In genomic region chr17:1455748-1456599, GRCh38 we compare ENCODE assay signal across 8 cellular contexts. TPM values are rescaled to one million over a fixed set of nuclear protein-coding genes. Genes with fewer than 3 reads are reported as not detected.
DNase-seq lines count a peak whose midpoint lies in the region; ATAC-seq and TF ChIP-seq lines count a peak whose summit lies in the region.

Gene CRK (minus strand): TSS chr17:1456232. CDS start chr17:1456117, 115 bp downstream.

- H3K27me3 ChIP-seq in ACC112 (ENCODE audit: insufficient read depth, low read length) = no peaks in the 10 kb centered on the region
- H3K27me3 ChIP-seq in WERI-Rb-1 (ENCODE audit: insufficient read depth, low read depth, severe bottlenecking) = no peaks in the 10 kb centered on the region
- H3K27me3 ChIP-seq in breast epithelium = no peaks in the 10 kb centered on the region
- no peaks in the 10 kb centered on the region for H3K27me3 ChIP-seq in skeletal muscle tissue (ENCODE audit: control insufficient read depth in 3 of 3, insufficient read depth in 3 of 3, low read length in 3 of 3)

- intact Hi-C loops in breast epithelium (cut with DNase I; ENCODE audit: low total_unique reads) = no loop called here

- H3K79me2 ChIP-seq in ACC112 (ENCODE audit: control insufficient read depth, insufficient read depth, low read length, unreplicated experiment) = peaks cover 48% of the 10 kb centered on the region

- H3K9me3 ChIP-seq in WERI-Rb-1 (ENCODE audit: severe bottlenecking) (no peaks in the 10 kb centered on the region), breast epithelium (no peaks in the 10 kb centered on the region), iPS-18c (ENCODE audit: control insufficient read depth, insufficient read depth, low read length) (no peaks in the 10 kb centered on the region), skeletal muscle tissue (ENCODE audit: control insufficient read depth in 3 of 3, low read length in 3 of 3) (no peaks in the 10 kb centered on the region)

- TF ChIP-seq CTCF in WERI-Rb-1 (IDR thresholded peaks at IDR 0.05; ENCODE audit: low read depth, low read length) = no peak
- no peak for TF ChIP-seq CTCF in breast epithelium (IDR thresholded peaks at IDR 0.05)

- H3K36me3 ChIP-seq in ACC112 (ENCODE audit: insufficient read depth, low read length) = no peaks in the 10 kb centered on the region; the same call in 1 of the 2 replicates
- H3K36me3 ChIP-seq in WERI-Rb-1 = peaks cover 19% of the 10 kb centered on the region
- no peaks in the 10 kb centered on the region for H3K36me3 ChIP-seq in breast epithelium
- no peaks in the 10 kb centered on the region for H3K36me3 ChIP-seq in skeletal muscle tissue (ENCODE audit: control insufficient read depth in 3 of 3, insufficient read depth in 3 of 3, low read length in 3 of 3)

- peak within 1 kb of the TSS; percentile 39 for H2AFZ ChIP-seq in ACC112 (ENCODE audit: low read length, unreplicated experiment)

- H3K9ac ChIP-seq in skeletal muscle tissue (ENCODE audit: low read depth in 1 of 3, low read length in 3 of 3) = peak within 1 kb of the TSS; percentile 94 to 99 (median 98)

- H3K4me1 ChIP-seq in ACC112 (ENCODE audit: control insufficient read depth, insufficient read depth, low read length, unreplicated experiment) = peaks cover 26% of the 10 kb centered on the region
- peaks cover 3 to 4% of the 10 kb centered on the region in 2 donors for H3K4me1 ChIP-seq in breast epithelium
- H3K4me1 ChIP-seq in skeletal muscle tissue (ENCODE audit: control insufficient read depth in 3 of 3, insufficient read depth in 3 of 3, low read length in 3 of 3) = peaks cover 30 to 48% (median 31%) of the 10 kb centered on the region in 3 donors

- peak within 1 kb of the TSS; percentile 95 for H3K4me3 ChIP-seq in ACC112 (ENCODE audit: low read depth, low read length)
- peak within 1 kb of the TSS; percentile 77 for H3K4me3 ChIP-seq in WERI-Rb-1 (ENCODE audit: low read depth, low read length)
- peak within 1 kb of the TSS; percentile 98 to 100 (median 100) for H3K4me3 ChIP-seq in breast epithelium
- peak within 1 kb of the TSS; percentile 99 for H3K4me3 ChIP-seq in iPS-18c (ENCODE audit: insufficient read depth, low read depth, low read length)
- peak within 1 kb of the TSS; percentile 88 to 90 (median 90) for H3K4me3 ChIP-seq in skeletal muscle tissue (ENCODE audit: low read length in 3 of 3)

- H3K27ac ChIP-seq in ACC112 (ENCODE audit: low read depth, low read length) (peak within 1 kb of the TSS; percentile 85), WERI-Rb-1 (peak within 1 kb of the TSS; percentile 92), breast epithelium (peak within 1 kb of the TSS; percentile 97 to 99), skeletal muscle tissue (ENCODE audit: low read depth, low read length) (peak within 1 kb of the TSS; percentile 99)

- peak; percentile 41 for TF ChIP-seq POLR2A in breast epithelium (IDR thresholded peaks at IDR 0.05)

- DNase-seq in NCI-H2196 (lab: John Stamatoyannopoulos, UW; ENCODE audit: unreplicated experiment) = peak; percentile 88
- peak; percentile 96 for DNase-seq in WERI-Rb-1
- DNase-seq in breast epithelium (ENCODE audit: low spot score in 2 of 2) = peak; percentile 93 to 95

- ATAC-seq in GM18868 (IDR thresholded peaks at IDR 0.05; ENCODE audit: unreplicated experiment) = peak; percentile 77
- peak; percentile 85 for ATAC-seq in HG03108 (IDR thresholded peaks at IDR 0.05; ENCODE audit: unreplicated experiment)

RNA-seq across cellular contexts. Expression of gene CRK, which starts in this region (rescaled TPM):
- total RNA-seq in breast epithelium (10 to 100 TPM; 73.7 to 84.5 (median 76.8) TPM), skeletal muscle tissue (42.8 TPM)

Comparison
In these comparisons a context has a peak if more than half of its experiments do, and no peak if none do; other contexts are left out.
1. Peak in every context shown above with its lines: DNase-seq, ATAC-seq, H3K4me3 ChIP-seq and H3K27ac ChIP-seq.